In the genomic region with DNA sequence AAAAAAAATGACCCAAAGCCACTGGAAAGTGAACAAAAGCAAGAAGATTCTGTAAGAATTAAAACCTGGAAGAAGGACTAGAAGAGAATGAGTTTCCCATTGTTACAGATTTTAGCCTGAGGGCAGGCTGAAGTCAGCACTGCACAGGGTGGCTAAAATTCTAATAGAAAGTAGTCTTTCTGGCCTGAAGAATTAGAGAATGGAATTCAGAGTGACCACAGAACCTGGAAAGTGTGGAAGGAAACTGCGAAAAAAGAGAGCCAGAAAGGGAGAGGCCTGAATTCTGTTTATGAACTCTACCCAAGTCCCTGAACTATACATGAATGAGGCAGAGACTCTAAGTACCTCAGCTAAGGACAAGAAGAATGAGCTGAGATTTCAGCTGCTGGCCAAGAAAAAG, we compare ENCODE assay signal across 25 cellular contexts. TPM values are rescaled to one million over a fixed set of nuclear protein-coding genes. Genes with fewer than 3 reads are reported as not detected.
DNase-seq lines count a peak whose midpoint lies in the region; ATAC-seq and TF ChIP-seq lines count a peak whose summit lies in the region.
"Had no signal": no experiment of that assay in that cellular context is flagged by ENCODE, and none has a peak within 500 bp of the region (broad histone marks: within the 10 kb centered on the region; RNA-seq: fewer than 3 reads in every experiment).

No MANE protein-coding gene starts in this region.

- no peak for TF ChIP-seq EP300 in esophagus muscularis mucosa (IDR thresholded peaks at IDR 0.05)

- no peaks in the 10 kb centered on the region for H4K20me1 ChIP-seq in osteoblast (ENCODE audit: insufficient read depth, low read length)
- H4K20me1 ChIP-seq: BLaER1 treated with 17β-estradiol and CSF1 and Interleukin-3, amounts not matched to agents 10 nM and 100 nM had no signal

- H3K4me3 Mint-ChIP-seq in HFFc6 = no peak overlapping the region
- H3K4me3 Mint-ChIP-seq: activated CD4-positive, alpha-beta memory T cell treated with anti-CD3 and anti-CD28 coated beads for 36 hours; central memory CD8-positive, alpha-beta T cell; GM23338 had no signal

- H3K27ac ChIP-seq in osteoblast (ENCODE audit: low read depth, low read length) (no peak overlapping the region), esophagus muscularis mucosa (replicated peaks in 1 of 4) (no peak overlapping the region)
- H3K27ac ChIP-seq: BLaER1 treated with 17β-estradiol and CSF1 and Interleukin-3, amounts not matched to agents 10 nM and 100 nM; lower lobe of right lung; right lobe of liver; vagina had no signal

- H3K27me3 ChIP-seq in osteoblast (ENCODE audit: insufficient read depth, low read length) (peaks cover 5% of the 10 kb centered on the region), esophagus muscularis mucosa (no peaks in the 10 kb centered on the region)
- H3K27me3 ChIP-seq: BLaER1 treated with 17β-estradiol and CSF1 and Interleukin-3, amounts not matched to agents 10 nM and 100 nM; right lobe of liver; vagina had no signal

- no peaks in the 10 kb centered on the region for H3K4me1 ChIP-seq in osteoblast (ENCODE audit: insufficient read depth, low read length)
- peaks cover 0 to 9% (median 2%) of the 10 kb centered on the region in 4 donors for H3K4me1 ChIP-seq in esophagus muscularis mucosa
- H3K4me1 ChIP-seq: BLaER1 treated with 17β-estradiol and CSF1 and Interleukin-3, amounts not matched to agents 10 nM and 100 nM; right lobe of liver; vagina had no signal

- no peaks in the 10 kb centered on the region for H3K36me3 Mint-ChIP-seq in HFFc6 (ENCODE audit: low read depth)
- H3K36me3 Mint-ChIP-seq: activated CD4-positive, alpha-beta memory T cell treated with anti-CD3 and anti-CD28 coated beads for 36 hours had no signal

- no peak overlapping the region for H3K4me3 ChIP-seq in osteoblast (ENCODE audit: insufficient read depth, low read length)
- no peak overlapping the region for H3K4me3 ChIP-seq in esophagus muscularis mucosa
- H3K4me3 ChIP-seq: BLaER1 treated with 17β-estradiol and CSF1 and Interleukin-3, amounts not matched to agents 10 nM and 100 nM; GM23338; lower lobe of right lung; right lobe of liver; vagina had no signal

- no peak for ATAC-seq in HG03460 (IDR thresholded peaks at IDR 0.05; ENCODE audit: unreplicated experiment)
- ATAC-seq: esophagus mucosa, GM23338, lower lobe of right lung, right lobe of liver, SK-N-SH treated with all-trans-retinoic acid at 6 μM for 48 hours had no signal

- WGBS in esophagus muscularis mucosa = 89% methylated on average over 1 of the region's 1 CpG

- H3K4me1 Mint-ChIP-seq in HFFc6 (ENCODE audit: low read depth) = peaks cover 23% of the 10 kb centered on the region
- H3K4me1 Mint-ChIP-seq: central memory CD8-positive, alpha-beta T cell had no signal

- H3K79me2 ChIP-seq in osteoblast (ENCODE audit: insufficient read depth, low read length) = no peaks in the 10 kb centered on the region

- H3K9me3 Mint-ChIP-seq in HFFc6 = no peaks in the 10 kb centered on the region
- H3K9me3 Mint-ChIP-seq: activated CD4-positive, alpha-beta memory T cell treated with anti-CD3 and anti-CD28 coated beads for 36 hours; central memory CD8-positive, alpha-beta T cell; GM23338 had no signal

- DNase-seq in AG20443 (ENCODE audit: low spot score) = peak; percentile 32
- DNase-seq in HFFc6 = peak; percentile 43
- DNase-seq in astrocyte of the hippocampus (ENCODE audit: low read depth, low spot score) = peak; percentile 75
- peak; percentile 28 for DNase-seq in iris pigment epithelial cell (ENCODE audit: low read depth)
- DNase-seq in osteoblast (ENCODE audit: insufficient read length, low spot score, missing footprints) = no peak
- DNase-seq in activated gamma-delta T cell (lab: John Stamatoyannopoulos, UW) = no peak
- DNase-seq in esophagus muscularis mucosa (ENCODE audit: extremely low spot score) = no peak
- DNase-seq: activated CD4-positive, alpha-beta memory T cell treated with anti-CD3 and anti-CD28 coated beads for 36 hours; activated effector memory CD4-positive, alpha-beta T cell treated with anti-CD3 and anti-CD28 coated beads, Interleukin-2, amount 50 U/mL, for 16 hours; Calu3; effector CD8-positive, alpha-beta T cell; GF-D8; Karpas-422; lower lobe of right lung; NCI-H1105; NCI-H2029 treated with DMSO at 0.1 percent for 48 hours; NCI-H446; right lobe of liver had no signal

- H3K9me3 ChIP-seq in osteoblast (ENCODE audit: low read depth, low read length) (no peaks in the 10 kb centered on the region), esophagus muscularis mucosa (peaks cover 0 to 3% (median 0%) of the 10 kb centered on the region in 4 donors)
- H3K9me3 ChIP-seq: BLaER1 treated with 17β-estradiol and CSF1 and Interleukin-3, amounts not matched to agents 10 nM and 100 nM; lower lobe of right lung; right lobe of liver; vagina had no signal

- no peak overlapping the region for H3K27ac Mint-ChIP-seq in HFFc6
- H3K27ac Mint-ChIP-seq: activated CD4-positive, alpha-beta memory T cell treated with anti-CD3 and anti-CD28 coated beads for 36 hours; GM23338 had no signal

- H2AFZ ChIP-seq in osteoblast (ENCODE audit: low read length) = no peak overlapping the region
- H2AFZ ChIP-seq: GM23338 had no signal

- H3K36me3 ChIP-seq in osteoblast (ENCODE audit: insufficient read depth, low read length) (no peaks in the 10 kb centered on the region), esophagus muscularis mucosa (no peaks in the 10 kb centered on the region)
- H3K36me3 ChIP-seq: BLaER1 treated with 17β-estradiol and CSF1 and Interleukin-3, amounts not matched to agents 10 nM and 100 nM; lower lobe of right lung; right lobe of liver; vagina had no signal

- no peak for TF ChIP-seq POLR2A in esophagus muscularis mucosa (IDR thresholded peaks at IDR 0.05; ENCODE audit: low read depth)

- H3K27me3 Mint-ChIP-seq in HFFc6 (ENCODE audit: insufficient read depth) = peaks cover 9% of the 10 kb centered on the region

- no peak overlapping the region for H3K4me2 ChIP-seq in osteoblast (ENCODE audit: insufficient read depth, low read length)
- H3K4me2 ChIP-seq: BLaER1 treated with 17β-estradiol and CSF1 and Interleukin-3, amounts not matched to agents 10 nM and 100 nM; GM23338 had no signal

- TF ChIP-seq CTCF in HFFc6 (IDR thresholded peaks at IDR 0.05) (no peak), osteoblast (IDR thresholded peaks at IDR 0.05; ENCODE audit: extremely low read depth, low read depth, low read length) (no peak), esophagus muscularis mucosa (IDR thresholded peaks at IDR 0.05) (no peak)

- intact Hi-C loops in esophagus muscularis mucosa (cut with DNase I) = no loop called here

RNA-seq across cellular contexts. Expression of a gene that starts 38.9 kb away (rescaled TPM):
- under 1 TPM; 0.09 to 0.24 (median 0.12) TPM for total RNA-seq in HFFc6 (2021; fragmentation: NEBNext Ultra II Directional; extraction: Animal tissue kit (Norgen Biotek cat#: 25700))
- under 0.01 and 0.29 TPM in 2 replicates for total RNA-seq in osteoblast
- 10 to 100 TPM; 41.7 to 53.3 (median 48.4) TPM for total RNA-seq in esophagus muscularis mucosa
- total RNA-seq: activated CD4-positive, alpha-beta memory T cell treated with anti-CD3 and anti-CD28 coated beads for 36 hours; Calu3 had no signal

Comparison
In these comparisons a context has a peak if more than half of its experiments do, and no peak if none do; other contexts are left out.
1. DNase-seq: peak in AG20443 (single experiment), HFFc6 (single experiment), astrocyte of the hippocampus (single experiment) and iris pigment epithelial cell (single experiment); none in osteoblast (single experiment), activated gamma-delta T cell (single experiment) and esophagus muscularis mucosa (single experiment).
2. RNA of a gene that starts 38.9 kb away (total RNA-seq): 41.7 to 53.3 TPM in esophagus muscularis mucosa; 0.09 to 0.24 TPM in HFFc6 and under 0.01 to 0.29 TPM in osteoblast; every median in the first group is over 10 times any median in the second.